ENCODE assay signal across 9 cellular contexts in the genomic region with DNA sequence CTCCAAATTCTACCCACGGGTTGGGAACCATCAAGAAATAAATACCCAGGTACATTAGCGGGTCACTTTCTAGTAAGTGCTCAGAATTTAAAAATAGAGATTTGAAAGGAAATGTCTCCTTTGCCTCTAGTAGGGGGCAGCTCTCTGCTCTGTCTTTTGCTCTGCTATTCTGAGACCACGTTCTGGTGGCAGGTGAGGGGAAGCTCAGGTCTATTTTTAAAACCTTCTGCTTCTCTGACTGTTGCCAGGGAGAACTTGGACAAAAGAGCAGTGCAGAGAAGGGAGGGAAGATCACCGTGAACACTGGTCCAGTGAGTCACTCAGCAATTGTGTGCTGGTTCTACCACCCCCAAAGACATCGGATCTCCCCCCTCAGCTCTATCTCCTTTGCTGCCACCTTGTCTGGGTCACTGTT.
DNase-seq lines count a peak whose midpoint lies in the region; ATAC-seq, FAIRE-seq and TF ChIP-seq lines count a peak whose summit lies in the region.
"Had no signal": no experiment of that assay in that cellular context is flagged by ENCODE, and none has a peak within 500 bp of the region (broad histone marks: within the 10 kb centered on the region; RNA-seq: fewer than 3 reads in every experiment).

No MANE protein-coding gene starts in this region.

- WGBS in stomach, 5 donors, result 37 to 46% (median 45%) methylated on average over 5 of the region's 5 CpGs

- peak; percentile 59 for FAIRE-seq in GM12891 (lab: Jason Lieb, UNC)

- H3K9me3 ChIP-seq in cardiac muscle cell (ENCODE audit: low read depth) (no peaks in the 10 kb centered on the region), Caco-2 (no peaks in the 10 kb centered on the region), stomach (no peaks in the 10 kb centered on the region)

- BruUV-seq in Caco-2 (replicated peaks; lab: Mats Ljungman, UMichigan), result no TSS peak

- H3K36me3 ChIP-seq in cardiac muscle cell (no peaks in the 10 kb centered on the region), Caco-2 (ENCODE audit: control insufficient read depth, insufficient read depth, low read length) (no peaks in the 10 kb centered on the region), stomach (no peaks in the 10 kb centered on the region)

- peaks cover 39% of the 10 kb centered on the region for H3K4me1 ChIP-seq in cardiac muscle cell (ENCODE audit: low read depth)
- H3K4me1 ChIP-seq in Caco-2, result no peaks in the 10 kb centered on the region
- H3K4me1 ChIP-seq in stomach, result peaks cover 0 to 4% (median 1%) of the 10 kb centered on the region in 4 donors

- H3K4me3 Mint-ChIP-seq in Caco-2 (ENCODE audit: unreplicated experiment), result no peak overlapping the region
- H3K4me3 Mint-ChIP-seq: activated CD4-positive, alpha-beta T cell treated with anti-CD3 and anti-CD28 coated beads, Interleukin-2, amount 10 ng/mL, durations not matched to agents 24 days and 14 days had no signal

- POLR2A ChIA-PET in Caco-2 (lab: Charles Lee), result no interaction called here

- H3K27me3 Mint-ChIP-seq in Caco-2 (ENCODE audit: insufficient read depth, unreplicated experiment), result peaks cover 21% of the 10 kb centered on the region

- H3K4me3 ChIP-seq in cardiac muscle cell (no peak overlapping the region), Caco-2 (ENCODE audit: low read depth, low read length) (no peak overlapping the region), stomach (no peak overlapping the region)

- CTCF ChIA-PET in Caco-2 (lab: Charles Lee), result no interaction called here

- H3K27me3 ChIP-seq in cardiac muscle cell (no peaks in the 10 kb centered on the region), Caco-2 (replicated peaks; ENCODE audit: control insufficient read depth, insufficient read depth, low read length) (no peaks in the 10 kb centered on the region; the same call in 1 of the 2 replicates), stomach (peaks cover 0 to 19% (median 0%) of the 10 kb centered on the region in 3 donors)

- H3K4me1 Mint-ChIP-seq in Caco-2 (ENCODE audit: low read depth, unreplicated experiment), result no peaks in the 10 kb centered on the region
- H3K4me1 Mint-ChIP-seq: activated CD4-positive, alpha-beta T cell treated with anti-CD3 and anti-CD28 coated beads, Interleukin-2, amount 10 ng/mL, durations not matched to agents 24 days and 14 days had no signal

- no peak for TF ChIP-seq EP300 in stomach (IDR thresholded peaks at IDR 0.05)

- no peak overlapping the region for H3K27ac Mint-ChIP-seq in Caco-2 (ENCODE audit: unreplicated experiment)
- H3K27ac Mint-ChIP-seq: activated CD4-positive, alpha-beta T cell treated with anti-CD3 and anti-CD28 coated beads, Interleukin-2, amount 10 ng/mL, durations not matched to agents 24 days and 14 days had no signal

- intact Hi-C loops in Caco-2 (cut with micrococcal nuclease; ENCODE audit: unreplicated experiment) (no loop called here), stomach (cut with DNase I; ENCODE audit: low total_unique reads) (no loop called here)

- peak; percentile 41 for ATAC-seq in GM21447 (IDR thresholded peaks at IDR 0.05; ENCODE audit: unreplicated experiment)
- peak; percentile 18 for ATAC-seq in HG03558 (IDR thresholded peaks at IDR 0.05; ENCODE audit: extremely low read depth, unreplicated experiment)
- no peak for ATAC-seq in HG03108 (IDR thresholded peaks at IDR 0.05; ENCODE audit: unreplicated experiment)

- peak overlapping the region; percentile 74 for H3K27ac ChIP-seq in cardiac muscle cell
- no peak overlapping the region for H3K27ac ChIP-seq in stomach

- TF ChIP-seq POLR2A in GM12891 (IDR thresholded peaks at IDR 0.05; ENCODE audit: low read depth, low read length) (no peak), stomach (IDR thresholded peaks at IDR 0.05) (no peak)

- H3K36me3 Mint-ChIP-seq in Caco-2 (ENCODE audit: insufficient read depth, unreplicated experiment), result no peaks in the 10 kb centered on the region

- no peaks in the 10 kb centered on the region for H3K9me3 Mint-ChIP-seq in Caco-2 (ENCODE audit: unreplicated experiment)
- H3K9me3 Mint-ChIP-seq: activated CD4-positive, alpha-beta T cell treated with anti-CD3 and anti-CD28 coated beads, Interleukin-2, amount 10 ng/mL, durations not matched to agents 24 days and 14 days had no signal

- TF ChIP-seq CTCF in cardiac muscle cell (IDR thresholded peaks at IDR 0.05; ENCODE audit: low read depth, low read length) (no peak), Caco-2 (IDR thresholded peaks at IDR 0.05; ENCODE audit: insufficient read depth in 1 of 2, low read depth in 1 of 2, low read length in 1 of 2, severe bottlenecking in 1 of 2, unreplicated experiment in 1 of 2) (no peak), stomach (IDR thresholded peaks at IDR 0.05) (no peak)

- DNase-seq in GM12891 (ENCODE audit: insufficient read length, low spot score) (no peak), cardiac muscle cell (ENCODE audit: low read depth in 1 of 2, low spot score in 1 of 2) (peak; percentile 29 to 36), NCI-H526 (lab: John Stamatoyannopoulos, UW) (no peak), Caco-2 (no peak), stomach (no peak)
- DNase-seq: activated CD4-positive, alpha-beta T cell treated with anti-CD3 and anti-CD28 coated beads, Interleukin-2, amount 10 ng/mL, durations not matched to agents 24 days and 14 days had no signal

TF ChIP-seq in GM12891, 5 proteins besides CTCF, POLR2A, EP300 and RAD21:
- TF ChIP-seq PAX5 (IDR thresholded peaks at IDR 0.05; ENCODE audit: insufficient read depth, low read length, severe bottlenecking) (no peak), TAF1 (IDR thresholded peaks at IDR 0.05; ENCODE audit: low read depth, low read length) (no peak), SPI1 (IDR thresholded peaks at IDR 0.05; ENCODE audit: low read depth, low read length) (no peak), POLR2AphosphoS5 (IDR thresholded peaks at IDR 0.05; ENCODE audit: low read depth, low read length) (no peak), POU2F2 (IDR thresholded peaks at IDR 0.05; ENCODE audit: low read depth, low read length) (no peak)
TF ChIP-seq in GM12891: peak in this region for 0.

Comparison
In these comparisons a context has a peak if more than half of its experiments do, and no peak if none do; other contexts are left out.
1. DNase-seq: peak in cardiac muscle cell (2 of 2); none in GM12891 (single experiment), NCI-H526 (0 of 2), Caco-2 (0 of 2) and stomach (single experiment).